Comparison of ENCODE assay signal across 10 cellular contexts in genomic region chr18:1026930-1027329, GRCh38.
"Had no signal": no experiment of that assay in that cellular context is flagged by ENCODE, and none has a peak within 500 bp of the region (broad histone marks: within the 10 kb centered on the region; RNA-seq: fewer than 3 reads in every experiment).

No MANE protein-coding gene starts in this region.

- H3K4me2 ChIP-seq: GM23338 had no signal

- FAIRE-seq: H54 had no signal

- H3K36me3 ChIP-seq: HAP-1 had no signal

- H3K27ac Mint-ChIP-seq: GM23338, H9, HFFc6 had no signal

- H3K4me3 ChIP-seq: GM23248, GM23338, HAP-1 had no signal

- H3K9ac ChIP-seq: GM23248 had no signal

- H3K4me1 Mint-ChIP-seq: GM23338, H9 had no signal

- ATAC-seq: GM23338, HCT116 had no signal

- H2AFZ ChIP-seq: GM23248, GM23338 had no signal

- H3K27ac ChIP-seq: GM23248 had no signal

- H3K4me3 Mint-ChIP-seq: GM23338, H9, HFFc6 had no signal

- H3K9me3 ChIP-seq: HAP-1 had no signal

- DNase-seq: GM23248, GOT3, H7, H9, HCEC 1CT, HFFc6 had no signal
